12 cellular contexts compared by ENCODE assay signal in the genomic region with DNA sequence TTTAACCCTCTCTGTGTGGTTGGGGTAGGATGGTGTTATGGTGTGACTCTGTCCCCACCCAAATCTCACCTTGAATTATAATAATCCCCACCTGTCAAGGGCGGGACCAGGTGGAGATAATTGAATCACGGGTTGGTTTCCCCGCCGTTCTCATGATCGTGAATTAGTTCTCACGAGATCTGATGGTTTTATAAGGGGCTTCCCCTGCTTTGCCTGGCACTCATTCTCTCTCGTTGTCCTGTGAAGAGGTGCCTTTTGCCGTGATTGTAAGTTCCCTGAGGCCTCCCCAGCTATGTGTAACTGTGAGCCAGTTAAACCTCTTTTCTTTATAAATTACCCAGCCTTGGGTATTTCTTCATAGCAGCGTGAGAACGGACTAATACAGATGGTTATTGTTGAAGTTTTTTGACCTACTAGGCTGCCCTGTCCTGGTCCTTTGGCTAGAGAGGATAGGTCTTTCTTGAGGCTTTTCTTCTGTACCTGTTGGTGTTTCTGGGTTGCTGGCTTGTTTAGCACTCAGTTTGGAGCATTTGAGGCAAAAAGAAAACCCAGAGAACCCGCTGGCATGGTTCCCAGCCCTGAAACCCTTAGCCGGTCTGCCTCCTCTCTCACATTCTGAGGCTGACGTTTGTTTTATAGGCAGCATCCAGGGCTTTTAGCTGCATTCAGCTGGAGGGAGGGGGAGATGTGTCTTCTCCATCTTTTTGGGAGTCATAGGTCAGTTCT.
DNase-seq lines count a peak whose midpoint lies in the region; ATAC-seq, FAIRE-seq and TF ChIP-seq lines count a peak whose summit lies in the region.
"Had no signal": no experiment of that assay in that cellular context is flagged by ENCODE, and none has a peak within 500 bp of the region (broad histone marks: within the 10 kb centered on the region; RNA-seq: fewer than 3 reads in every experiment).

No MANE protein-coding gene starts in this region.

- peaks cover 41% of the 10 kb centered on the region for H3K36me3 Mint-ChIP-seq in activated T-cell treated with anti-CD3 and anti-CD28 coated beads, Interleukin-2, amount 50 U/mL, for 24 hours (ENCODE audit: low read depth)

- intact Hi-C loops in left ventricle myocardium inferior (cut with micrococcal nuclease): no loop called here
- intact Hi-C loops in transverse colon (cut with DNase I; ENCODE audit: low total_unique reads): no loop called here

- in situ Hi-C loops in transverse colon (cut with MboI; ENCODE audit: low pct_ligation_motif_present in 1 of 4, low pct_unique_long_range_greater_than_20kb in 1 of 4, low sequenced_read_pairs in 3 of 4): no loop called here

- TF ChIP-seq EP300 in transverse colon (IDR thresholded peaks at IDR 0.05; ENCODE audit: low read depth): no peak

- no peak for ATAC-seq in HG02798 (IDR thresholded peaks at IDR 0.05; ENCODE audit: poor library complexity, unreplicated experiment)

- peaks cover 2 to 45% (median 31%) of the 10 kb centered on the region in 4 donors for H3K4me1 ChIP-seq in Peyer's patch
- peaks cover 77% of the 10 kb centered on the region for H3K4me1 ChIP-seq in left ventricle myocardium inferior
- H3K4me1 ChIP-seq in transverse colon: peaks cover 5 to 49% (median 15%) of the 10 kb centered on the region in 4 donors

- no peaks in the 10 kb centered on the region for H3K9me3 Mint-ChIP-seq in activated T-cell treated with anti-CD3 and anti-CD28 coated beads, Interleukin-2, amount 50 U/mL, for 24 hours

- no peak for DNase-seq in activated T-cell treated with anti-CD3 and anti-CD28 coated beads, Interleukin-2, amount 50 U/mL, for 24 hours
- DNase-seq in activated T-cell treated with anti-CD3 and anti-CD28 coated beads for 4 hours (no peak), Peyer's patch (no peak), left ventricle myocardium inferior (peak; percentile 47), transverse colon (no peak), urothelium cell line (ENCODE audit: low spot score) (no peak), NCI-H1694 treated with DMSO at 0.1 percent for 48 hours (lab: John Stamatoyannopoulos, UW) (no peak)
- DNase-seq: GOT3, NCI-H187 treated with DMSO at 0.1 percent for 48 hours had no signal

- no peak for FAIRE-seq in urothelium cell line (lab: Jason Lieb, UNC)

- peak overlapping the region; percentile 60 for H3K4me3 Mint-ChIP-seq in activated T-cell treated with anti-CD3 and anti-CD28 coated beads, Interleukin-2, amount 50 U/mL, for 24 hours

- TF ChIP-seq CTCF in Peyer's patch (IDR thresholded peaks at IDR 0.05) (no peak), left ventricle myocardium inferior (IDR thresholded peaks at IDR 0.05; ENCODE audit: borderline replicate concordance) (no peak), transverse colon (IDR thresholded peaks at IDR 0.05) (no peak)

- H3K27me3 ChIP-seq in Peyer's patch (no peaks in the 10 kb centered on the region), left ventricle myocardium inferior (ENCODE audit: low read depth) (no peaks in the 10 kb centered on the region), transverse colon (no peaks in the 10 kb centered on the region)

- peak overlapping the region; percentile 91 for H3K27ac Mint-ChIP-seq in activated T-cell treated with anti-CD3 and anti-CD28 coated beads, Interleukin-2, amount 50 U/mL, for 24 hours

- no peak for TF ChIP-seq POLR2A in Peyer's patch (IDR thresholded peaks at IDR 0.05)
- TF ChIP-seq POLR2A in transverse colon (IDR thresholded peaks at IDR 0.05): no peak

- WGBS in transverse colon (ENCODE audit: low coverage in 1 of 2), 2 donors: 60 to 71% methylated on average over 8 to 13 of the region's 13 CpGs

- H3K36me3 ChIP-seq in Peyer's patch (no peaks in the 10 kb centered on the region), left ventricle myocardium inferior (no peaks in the 10 kb centered on the region), transverse colon (no peaks in the 10 kb centered on the region)

- H3K4me1 Mint-ChIP-seq in activated T-cell treated with anti-CD3 and anti-CD28 coated beads, Interleukin-2, amount 50 U/mL, for 24 hours (ENCODE audit: low read depth): peaks cover 99% of the 10 kb centered on the region

- H3K27ac ChIP-seq in Peyer's patch: peak overlapping the region; percentile 33 to 70 (median 50)
- peak overlapping the region; percentile 83 for H3K27ac ChIP-seq in left ventricle myocardium inferior (replicated peaks)
- H3K27ac ChIP-seq in transverse colon: peak overlapping the region; percentile 37 to 50 (median 41)
- H3K27ac ChIP-seq: C4-2B, epithelial cell of prostate had no signal

- H3K4me3 ChIP-seq in Peyer's patch (no peak overlapping the region), left ventricle myocardium inferior (peak overlapping the region; percentile 22), transverse colon (no peak overlapping the region)

- no peaks in the 10 kb centered on the region for H3K27me3 Mint-ChIP-seq in activated T-cell treated with anti-CD3 and anti-CD28 coated beads, Interleukin-2, amount 50 U/mL, for 24 hours

- H3K9me3 ChIP-seq in Peyer's patch (no peaks in the 10 kb centered on the region), left ventricle myocardium inferior (replicated peaks) (no peaks in the 10 kb centered on the region), transverse colon (no peaks in the 10 kb centered on the region)
